ENCODE assay signal across 22 cellular contexts in the genomic region with DNA sequence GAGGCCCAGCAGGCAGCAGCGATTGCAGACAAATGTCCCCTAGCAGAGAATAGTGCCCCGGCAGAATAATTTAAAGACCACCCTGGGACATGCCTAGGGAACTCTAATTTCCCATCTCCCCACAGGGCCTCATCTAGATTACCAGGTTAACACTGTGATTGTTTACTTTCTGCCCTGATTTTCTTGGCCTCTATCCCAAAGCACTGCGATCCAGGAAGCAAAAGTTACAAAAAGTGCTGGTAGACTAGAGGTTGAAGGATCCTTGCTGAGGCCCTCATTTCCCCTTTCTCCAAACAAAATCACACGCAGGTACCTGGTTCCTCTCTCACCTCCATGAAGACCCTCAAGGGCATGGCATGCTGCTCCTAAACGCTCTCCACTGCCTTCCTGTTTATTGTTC.
DNase-seq lines count a peak whose midpoint lies in the region; ATAC-seq, FAIRE-seq and TF ChIP-seq lines count a peak whose summit lies in the region.
"Had no signal": no experiment of that assay in that cellular context is flagged by ENCODE, and none has a peak within 500 bp of the region (broad histone marks: within the 10 kb centered on the region; RNA-seq: fewer than 3 reads in every experiment).

No MANE protein-coding gene starts in this region.

- POLR2A ChIA-PET in MCF 10A (lab: Yijun Ruan, JAX) = no interaction called here

- H3K27me3 ChIP-seq in breast epithelium (no peaks in the 10 kb centered on the region), adipocyte (replicated peaks; ENCODE audit: control insufficient read depth, insufficient read depth, low read length) (no peaks in the 10 kb centered on the region), lung (ENCODE audit: control insufficient read depth, insufficient read depth) (no peaks in the 10 kb centered on the region)

- BruUV-seq in MCF 10A (replicated peaks; lab: Mats Ljungman, UMichigan) = no TSS peak

- peaks cover 32% of the 10 kb centered on the region for H3K9me3 Mint-ChIP-seq in MCF 10A (ENCODE audit: unreplicated experiment)
- H3K9me3 Mint-ChIP-seq: activated CD8-positive, alpha-beta T cell treated with anti-CD3 and anti-CD28 coated beads for 36 hours had no signal

- no peak for ATAC-seq in lung (ENCODE audit: insufficient read depth, low FRiP score)
- ATAC-seq: activated CD8-positive, alpha-beta T cell treated with anti-CD3 and anti-CD28 coated beads for 36 hours; activated T-cell treated with anti-CD3 and anti-CD28 coated beads, Interleukin-2, amount 50 U/mL, for 4 hours; heart right ventricle had no signal

- H3K4me3 ChIP-seq in breast epithelium (no peak overlapping the region), adipocyte (ENCODE audit: low read length) (no peak overlapping the region), lung (no peak overlapping the region), kidney (ENCODE audit: low read length in 2 of 2) (no peak overlapping the region)
- H3K4me3 ChIP-seq: heart right ventricle had no signal

- no peaks in the 10 kb centered on the region for H3K36me3 Mint-ChIP-seq in MCF 10A (ENCODE audit: insufficient read depth, unreplicated experiment)
- H3K36me3 Mint-ChIP-seq: CD4-positive, alpha-beta memory T cell; IgD-negative memory B cell; memory B cell had no signal

- H3K4me1 ChIP-seq in breast epithelium = no peaks in the 10 kb centered on the region
- H3K4me1 ChIP-seq in adipocyte (ENCODE audit: control insufficient read depth, insufficient read depth, low read length) = peaks cover 40% of the 10 kb centered on the region
- H3K4me1 ChIP-seq in lung (ENCODE audit: control insufficient read depth in 2 of 2, insufficient read depth in 2 of 2, low read length in 2 of 2) = no peaks in the 10 kb centered on the region
- H3K4me1 ChIP-seq in kidney (ENCODE audit: control insufficient read depth in 1 of 2, insufficient read depth in 1 of 2, low read depth in 1 of 2, low read length in 2 of 2) = no peaks in the 10 kb centered on the region
- H3K4me1 ChIP-seq: heart right ventricle had no signal

- CTCF ChIA-PET in MCF 10A (lab: Yijun Ruan, JAX) = no interaction called here

- H3K27ac Mint-ChIP-seq in MCF 10A (ENCODE audit: low read depth, unreplicated experiment) = no peak overlapping the region
- H3K27ac Mint-ChIP-seq: activated CD8-positive, alpha-beta T cell treated with anti-CD3 and anti-CD28 coated beads for 36 hours; CD4-positive, alpha-beta memory T cell; HFFc6; IgD-negative memory B cell; memory B cell had no signal

- 20 to 34% methylated on average over 5 of the region's 5 CpGs for WGBS in lung, 2 donors

- no peak for TF ChIP-seq POLR2A in breast epithelium (IDR thresholded peaks at IDR 0.05)

- no peaks in the 10 kb centered on the region for H3K27me3 Mint-ChIP-seq in MCF 10A (ENCODE audit: insufficient read depth, unreplicated experiment)
- H3K27me3 Mint-ChIP-seq: memory B cell had no signal

- DNase-seq in breast epithelium (ENCODE audit: low spot score in 2 of 2) = no peak
- DNase-seq in MCF 10A (ENCODE audit: unreplicated experiment) = no peak
- DNase-seq in adipocyte (ENCODE audit: low read depth) = no peak
- DNase-seq in lung (ENCODE audit: low spot score) = peak; percentile 45
- DNase-seq in foreskin melanocyte = no peak
- DNase-seq in HUDEP-2 (lab: John Stamatoyannopoulos, UW; ENCODE audit: unreplicated experiment in 76 of 76) = no peak
- no peak for DNase-seq in Kasumi-1 (lab: John Stamatoyannopoulos, UW)
- DNase-seq in kidney = no peak
- DNase-seq: activated CD8-positive, alpha-beta T cell treated with anti-CD3 and anti-CD28 coated beads for 36 hours; activated naive CD4-positive, alpha-beta T cell treated with anti-CD3 and anti-CD28 coated beads, Interleukin-2, amount 50 U/mL, for 16 hours; activated T-cell treated with anti-CD3 and anti-CD28 coated beads, Interleukin-2, amount 50 U/mL, for 4 hours; CD4-positive, alpha-beta memory T cell; EL; heart right ventricle; HFFc6; RPMI8226; SK-N-SH; stimulated activated CD4-positive, alpha-beta T cell treated with anti-CD3 and anti-CD28 coated beads, Interleukin-4, amount 100 ng/mL, for 4 hours had no signal

- TF ChIP-seq CTCF in breast epithelium (IDR thresholded peaks at IDR 0.05) (no peak), MCF 10A (IDR thresholded peaks at IDR 0.05; ENCODE audit: unreplicated experiment) (no peak), lung (IDR thresholded peaks at IDR 0.05; ENCODE audit: control extremely low read depth, extremely low read depth) (no peak), kidney (IDR thresholded peaks at IDR 0.05; ENCODE audit: borderline replicate concordance, extremely low read depth, insufficient read depth) (no peak)

- H3K9me3 ChIP-seq in breast epithelium = no peaks in the 10 kb centered on the region
- peaks cover 2% of the 10 kb centered on the region for H3K9me3 ChIP-seq in adipocyte (ENCODE audit: control insufficient read depth, low read length)
- no peaks in the 10 kb centered on the region for H3K9me3 ChIP-seq in lung (ENCODE audit: control insufficient read depth in 2 of 2, insufficient read depth in 1 of 2, low read length in 1 of 2)
- no peaks in the 10 kb centered on the region for H3K9me3 ChIP-seq in kidney (ENCODE audit: control insufficient read depth in 1 of 2, low read length in 2 of 2)
- H3K9me3 ChIP-seq: SK-N-SH had no signal

- no peak for FAIRE-seq in kidney (lab: Jason Lieb, UNC)
- FAIRE-seq: colon had no signal

- H3K9ac ChIP-seq in adipocyte (ENCODE audit: low read length) = peak overlapping the region; percentile 44
- H3K9ac ChIP-seq in kidney (ENCODE audit: low read length in 2 of 2) = no peak overlapping the region
- H3K9ac ChIP-seq: SK-N-SH had no signal

- no peak overlapping the region for H3K4me3 Mint-ChIP-seq in MCF 10A (ENCODE audit: unreplicated experiment)
- H3K4me3 Mint-ChIP-seq: activated CD8-positive, alpha-beta T cell treated with anti-CD3 and anti-CD28 coated beads for 36 hours; activated T-cell treated with anti-CD3 and anti-CD28 coated beads, Interleukin-2, amount 50 U/mL, for 4 hours; CD4-positive, alpha-beta memory T cell; HFFc6; IgD-negative memory B cell; memory B cell had no signal

- H3K27ac ChIP-seq in breast epithelium (peak overlapping the region; percentile 8 to 22), lung (ENCODE audit: low read depth in 1 of 2, low read length in 1 of 2) (peak overlapping the region in 1 of 2 donors; percentile 77), kidney (ENCODE audit: low read depth in 2 of 2, low read length in 2 of 2) (no peak overlapping the region)
- H3K27ac ChIP-seq: heart right ventricle, HL-60 had no signal

- intact Hi-C loops in breast epithelium (cut with DNase I; ENCODE audit: low total_unique reads) = no loop called here
- intact Hi-C loops in MCF 10A (cut with micrococcal nuclease) = no loop called here
- intact Hi-C loops in kidney (cut with DNase I) = no loop called here

- no peaks in the 10 kb centered on the region for H3K36me3 ChIP-seq in breast epithelium
- no peaks in the 10 kb centered on the region for H3K36me3 ChIP-seq in adipocyte (ENCODE audit: control insufficient read depth, insufficient read depth, low read length, severe bottlenecking)
- H3K36me3 ChIP-seq in lung (ENCODE audit: control insufficient read depth in 2 of 2, insufficient read depth in 2 of 2, low read length in 2 of 2) = no peaks in the 10 kb centered on the region
- no peaks in the 10 kb centered on the region for H3K36me3 ChIP-seq in kidney (ENCODE audit: control insufficient read depth in 1 of 2, insufficient read depth in 2 of 2, low read length in 2 of 2)
- H3K36me3 ChIP-seq: heart right ventricle had no signal

- H3K4me1 Mint-ChIP-seq in MCF 10A (ENCODE audit: insufficient read depth, unreplicated experiment) = no peaks in the 10 kb centered on the region
- H3K4me1 Mint-ChIP-seq: CD4-positive, alpha-beta memory T cell; IgD-negative memory B cell; memory B cell had no signal

Comparison
In these comparisons a context has a peak if more than half of its experiments do, and no peak if none do; other contexts are left out.
1. H3K27ac ChIP-seq: peak in breast epithelium (2 of 2); none in kidney (0 of 2).